Comparison of ENCODE assay signal across 13 cellular contexts in the genomic region with DNA sequence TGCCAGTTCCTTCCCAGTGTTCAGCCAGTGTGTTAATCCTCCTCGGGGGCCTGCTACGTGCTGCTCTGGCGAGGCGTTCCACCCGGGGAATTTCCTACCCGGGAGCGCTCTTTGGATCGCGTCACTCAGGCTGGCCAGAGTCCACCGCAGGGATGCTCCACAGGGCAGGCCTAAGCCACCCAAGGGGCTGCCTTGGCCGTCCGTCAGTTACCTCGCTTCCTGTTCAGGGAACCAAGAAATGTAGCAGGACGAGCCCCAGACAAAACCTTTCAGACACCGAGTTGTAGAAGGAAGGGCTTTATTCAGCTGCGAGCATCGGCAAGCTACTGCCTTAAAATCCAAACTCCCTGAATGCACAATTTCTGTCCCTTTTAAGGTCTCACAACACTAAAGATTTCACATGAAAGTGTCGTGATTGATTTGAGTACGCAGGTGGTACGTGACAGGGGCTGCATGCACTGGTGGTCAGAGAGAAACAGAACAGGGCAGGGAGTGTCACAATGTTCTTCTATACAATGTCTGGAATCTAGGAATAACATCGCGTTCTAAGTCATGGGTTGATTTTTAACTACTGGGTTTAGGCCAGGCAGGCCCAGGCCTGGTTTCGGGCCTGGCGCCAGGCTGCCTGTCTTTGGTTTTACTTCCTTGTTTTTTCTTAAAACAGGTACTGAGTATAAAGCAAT. TPM values are rescaled to one million over a fixed set of nuclear protein-coding genes. Genes with fewer than 3 reads are reported as not detected.
DNase-seq lines count a peak whose midpoint lies in the region; ATAC-seq and TF ChIP-seq lines count a peak whose summit lies in the region.
"Had no signal": no experiment of that assay in that cellular context is flagged by ENCODE, and none has a peak within 500 bp of the region (broad histone marks: within the 10 kb centered on the region; RNA-seq: fewer than 3 reads in every experiment).

No MANE protein-coding gene starts in this region.

- H2AFZ ChIP-seq in ACC112 (ENCODE audit: low read length, unreplicated experiment), result peak overlapping the region; percentile 87

- TF ChIP-seq POLR2A in heart left ventricle (IDR thresholded peaks at IDR 0.05), result peak in 1 of 2 donors; percentile 58

- intact Hi-C loops in heart left ventricle (cut with DNase I), result loop anchor here in 2 of 10 donors (2.0 kb wide), 2 partner anchors 43 to 47 kb away; partner anchors contain the start of gene PSORS1C2 (in 1 of the 2)

- H3K27me3 ChIP-seq in ACC112 (ENCODE audit: insufficient read depth, low read length) (no peaks in the 10 kb centered on the region), SJCRH30 (no peaks in the 10 kb centered on the region), heart left ventricle (no peaks in the 10 kb centered on the region)

- H3K36me3 Mint-ChIP-seq in progenitor cell of endocrine pancreas (ENCODE audit: insufficient read depth), result no peaks in the 10 kb centered on the region
- H3K36me3 Mint-ChIP-seq: activated naive CD8-positive, alpha-beta T cell treated with anti-CD3 and anti-CD28 coated beads, Interleukin-2, amount 10 ng/mL, durations not matched to agents 7 days and 5 days had no signal

- peaks cover 8% of the 10 kb centered on the region for H3K4me1 Mint-ChIP-seq in progenitor cell of endocrine pancreas (ENCODE audit: low read depth)

- peak overlapping the region; percentile 75 for H3K27ac Mint-ChIP-seq in progenitor cell of endocrine pancreas
- H3K27ac Mint-ChIP-seq: activated naive CD8-positive, alpha-beta T cell treated with anti-CD3 and anti-CD28 coated beads, Interleukin-2, amount 10 ng/mL, durations not matched to agents 7 days and 5 days had no signal

- WGBS in heart left ventricle, 4 donors, result 48 to 57% (median 54%) methylated on average over 21 to 24 of the region's 24 CpGs

- H3K4me3 ChIP-seq in ACC112 (ENCODE audit: low read depth, low read length), result peak overlapping the region; percentile 80
- peak overlapping the region; percentile 73 for H3K4me3 ChIP-seq in SJCRH30
- peak overlapping the region; percentile 2 to 58 (median 44) for H3K4me3 ChIP-seq in heart left ventricle

- peaks cover 27% of the 10 kb centered on the region for H3K79me2 ChIP-seq in ACC112 (ENCODE audit: control insufficient read depth, insufficient read depth, low read length, unreplicated experiment)

- H3K4me1 ChIP-seq in ACC112 (ENCODE audit: control insufficient read depth, insufficient read depth, low read length, unreplicated experiment) (peaks cover 4% of the 10 kb centered on the region), SJCRH30 (peaks cover 6% of the 10 kb centered on the region; the same call in 1 of the 2 replicates), heart left ventricle (peaks cover 0 to 21% (median 0%) of the 10 kb centered on the region in 12 donors)

- no peak for TF ChIP-seq CTCF in heart left ventricle (IDR thresholded peaks at IDR 0.05)
- no peak for TF ChIP-seq CTCF in progenitor cell of endocrine pancreas (IDR thresholded peaks at IDR 0.05; ENCODE audit: unreplicated experiment)

- no peaks in the 10 kb centered on the region for H3K9me3 Mint-ChIP-seq in progenitor cell of endocrine pancreas (ENCODE audit: low read depth)
- H3K9me3 Mint-ChIP-seq: activated naive CD8-positive, alpha-beta T cell treated with anti-CD3 and anti-CD28 coated beads, Interleukin-2, amount 10 ng/mL, durations not matched to agents 7 days and 5 days had no signal

- H3K9me3 ChIP-seq in SJCRH30 (replicated peaks), result no peaks in the 10 kb centered on the region
- H3K9me3 ChIP-seq in heart left ventricle, result no peaks in the 10 kb centered on the region

- no peaks in the 10 kb centered on the region for H3K36me3 ChIP-seq in ACC112 (ENCODE audit: insufficient read depth, low read length)
- H3K36me3 ChIP-seq in SJCRH30, result peaks cover 9% of the 10 kb centered on the region
- no peaks in the 10 kb centered on the region for H3K36me3 ChIP-seq in heart left ventricle

- no peaks in the 10 kb centered on the region for H3K27me3 Mint-ChIP-seq in progenitor cell of endocrine pancreas
- H3K27me3 Mint-ChIP-seq: activated naive CD8-positive, alpha-beta T cell treated with anti-CD3 and anti-CD28 coated beads, Interleukin-2, amount 10 ng/mL, durations not matched to agents 7 days and 5 days had no signal

- peak in 3 of 4 donors; percentile 45 to 71 (median 59) for ATAC-seq in heart left ventricle
- no peak for ATAC-seq in HG03457 (IDR thresholded peaks at IDR 0.05; ENCODE audit: unreplicated experiment)
- ATAC-seq in HG03108 (IDR thresholded peaks at IDR 0.05; ENCODE audit: unreplicated experiment), result no peak

- H3K27ac ChIP-seq in ACC112 (ENCODE audit: low read depth, low read length), result peak overlapping the region; percentile 82
- H3K27ac ChIP-seq in SJCRH30, result peak overlapping the region; percentile 95
- peak overlapping the region; percentile 70 to 95 (median 81) for H3K27ac ChIP-seq in heart left ventricle

- H3K4me3 Mint-ChIP-seq in progenitor cell of endocrine pancreas (ENCODE audit: low read depth), result no peak overlapping the region
- H3K4me3 Mint-ChIP-seq: activated naive CD8-positive, alpha-beta T cell treated with anti-CD3 and anti-CD28 coated beads, Interleukin-2, amount 10 ng/mL, durations not matched to agents 7 days and 5 days had no signal

- peak; percentile 89 to 90 for DNase-seq in SJCRH30
- DNase-seq in heart left ventricle, result peak; percentile 67 to 88 (median 85)
- DNase-seq in progenitor cell of endocrine pancreas (ENCODE audit: low spot score, unreplicated experiment), result no peak
- DNase-seq in NCI-H2227 (lab: John Stamatoyannopoulos, UW; ENCODE audit: unreplicated experiment), result no peak
- DNase-seq in T-helper 2 cell, result no peak
- DNase-seq: activated naive CD8-positive, alpha-beta T cell treated with anti-CD3 and anti-CD28 coated beads, Interleukin-2, amount 10 ng/mL, durations not matched to agents 7 days and 5 days; foreskin melanocyte; NCI-H345 had no signal

RNA-seq across cellular contexts. Expression of gene POU5F1, which starts 15.7 kb away (rescaled TPM):
- 2.4 and 5.7 TPM in 2 replicates for total RNA-seq in SJCRH30 (2014; rRNA removed; shearing (Covaris generic))
- total RNA-seq in heart left ventricle (1 to 10 TPM in 1 of 9 donors, under 1 TPM in 7, not detected in 1; 0.16 to 1.3 (median 0.31) TPM), progenitor cell of endocrine pancreas (0.49 and 1.6 TPM in 2 replicates)
- polyA plus RNA-seq in heart left ventricle, result under 1 TPM; 0.72 to 0.91 TPM
- total RNA-seq: H4 had no signal

RNA-seq across cellular contexts. Expression of gene TCF19, which starts 27.8 kb away (rescaled TPM):
- 22.7 and 26.8 TPM in 2 replicates for total RNA-seq in SJCRH30 (2014; rRNA removed; shearing (Covaris generic))
- total RNA-seq in heart left ventricle (10 to 100 TPM in 1 of 9 donors, 1 to 10 TPM in 8; 1.8 to 12.9 (median 2.7) TPM), progenitor cell of endocrine pancreas (9.3 and 9.6 TPM in 2 replicates)
- polyA plus RNA-seq in heart left ventricle, result 1 to 10 TPM; 1.8 to 2.6 TPM

RNA-seq across cellular contexts. Expression of gene CCHCR1, which starts 28.6 kb away (rescaled TPM):
- total RNA-seq in SJCRH30 (2014; rRNA removed; shearing (Covaris generic)), result 21.7 and 26.6 TPM in 2 replicates
- total RNA-seq in heart left ventricle, result 10 to 100 TPM in 6 of 9 donors, 1 to 10 TPM in 3; 6.0 to 16.4 (median 12.5) TPM
- 10 to 100 TPM in 1 of 2 donors, 1 to 10 TPM in 1; 10.0 to 10.3 TPM for polyA plus RNA-seq in heart left ventricle
- total RNA-seq in progenitor cell of endocrine pancreas, result 47.2 and 47.3 TPM in 2 replicates

RNA-seq across cellular contexts. Expression of gene PSORS1C2, which starts 47.3 kb away (rescaled TPM):
- total RNA-seq in SJCRH30 (2014; rRNA removed; shearing (Covaris generic)), result not detected in 2 replicates
- not detected for total RNA-seq in heart left ventricle
- not detected for polyA plus RNA-seq in heart left ventricle
- not detected in 2 replicates for total RNA-seq in progenitor cell of endocrine pancreas
- total RNA-seq: activated naive CD8-positive, alpha-beta T cell treated with anti-CD3 and anti-CD28 coated beads, Interleukin-2, amount 10 ng/mL, durations not matched to agents 7 days and 5 days; H4; subcutaneous adipose tissue had no signal

Comparison
In these comparisons a context has a peak if more than half of its experiments do, and no peak if none do; other contexts are left out.
1. DNase-seq: peak in SJCRH30 (2 of 2) and heart left ventricle (5 of 5); none in progenitor cell of endocrine pancreas (single experiment), NCI-H2227 (single experiment) and T-helper 2 cell (0 of 5).
2. ATAC-seq: peak in heart left ventricle (3 of 4); none in HG03457 (single experiment) and HG03108 (single experiment).
3. Peak in every context shown above with its lines, with median percentiles within 50 percentile points of each other: H3K27ac ChIP-seq and H3K4me3 ChIP-seq.